10 cellular contexts compared by ENCODE assay signal in the genomic region with DNA sequence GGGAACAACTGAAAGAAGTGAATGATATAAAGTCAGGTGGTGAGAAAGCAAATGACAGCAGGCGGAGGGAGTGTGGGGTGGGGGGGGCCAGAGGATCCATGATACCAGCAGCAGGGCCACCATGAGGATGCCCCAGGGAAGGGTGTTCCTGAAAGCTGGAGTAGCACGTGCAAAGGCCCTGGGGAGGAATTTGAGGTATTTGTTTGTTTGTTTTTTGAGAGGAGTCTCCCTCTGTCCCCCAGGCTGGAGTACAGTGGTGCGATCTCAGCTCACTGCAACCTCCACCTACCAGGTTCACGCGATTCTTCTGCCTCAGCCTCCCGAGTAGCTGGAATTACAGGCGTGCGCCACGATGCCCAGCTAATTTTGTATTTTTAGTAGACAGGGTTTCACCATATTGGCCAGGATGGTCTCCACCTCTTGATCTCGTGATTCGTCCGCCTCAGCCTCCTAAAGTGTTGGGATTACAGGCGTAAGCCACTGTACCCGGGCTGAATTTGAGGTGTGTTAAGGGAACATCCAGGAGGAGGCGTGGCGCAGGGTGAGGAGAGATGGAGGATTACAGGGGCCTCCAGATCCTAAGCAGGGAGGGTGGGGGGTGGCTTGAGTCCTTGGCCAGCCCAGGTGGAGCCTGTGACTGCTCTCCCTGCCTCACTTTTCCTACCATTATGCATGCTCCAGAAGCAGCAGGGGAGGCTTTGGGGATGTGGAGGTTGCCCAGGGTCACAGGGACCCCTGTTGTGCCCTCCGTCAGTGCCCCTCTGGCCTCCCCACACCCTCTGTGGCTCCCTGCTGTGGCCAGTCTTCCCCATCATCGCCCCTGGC. TPM values are rescaled to one million over a fixed set of nuclear protein-coding genes. Genes with fewer than 3 reads are reported as not detected.
DNase-seq lines count a peak whose midpoint lies in the region; ATAC-seq, FAIRE-seq and TF ChIP-seq lines count a peak whose summit lies in the region.
"Had no signal": no experiment of that assay in that cellular context is flagged by ENCODE, and none has a peak within 500 bp of the region (broad histone marks: within the 10 kb centered on the region; RNA-seq: fewer than 3 reads in every experiment).

No MANE protein-coding gene starts in this region.

- no TSS peak for BruUV-seq in K562 (replicated peaks; lab: Mats Ljungman, UMichigan)

- H3K27me3 Mint-ChIP-seq in activated naive CD4-positive, alpha-beta T cell treated with anti-CD3 and anti-CD28 coated beads for 36 hours (ENCODE audit: low read depth): no peaks in the 10 kb centered on the region

- H3K9me3 ChIP-seq in K562 (replicated peaks; ENCODE audit: control insufficient read depth, insufficient read depth, low read depth, low read length) (no peaks in the 10 kb centered on the region), mesodermal cell (ENCODE audit: control insufficient read depth, low read length) (no peaks in the 10 kb centered on the region), upper lobe of left lung (no peaks in the 10 kb centered on the region)
- H3K9me3 ChIP-seq: BE2C, HAP-1 had no signal

- peak overlapping the region; percentile 89 for H3K4me3 Mint-ChIP-seq in activated naive CD4-positive, alpha-beta T cell treated with anti-CD3 and anti-CD28 coated beads for 36 hours

- peaks cover 1% of the 10 kb centered on the region for H3K36me3 Mint-ChIP-seq in activated naive CD4-positive, alpha-beta T cell treated with anti-CD3 and anti-CD28 coated beads for 36 hours (ENCODE audit: low read depth)

- peak overlapping the region; percentile 98 to 99 for H3K9ac ChIP-seq in K562 (ENCODE audit: insufficient read depth in 1 of 2, low read depth in 2 of 2, low read length in 2 of 2)

- POLR2A ChIA-PET in K562 (lab: Yijun Ruan, JAX): interaction anchor here (0.9 to 3.0 kb wide), 8 partner anchors 9 to 94 kb away, joined by 3 to 113 read pairs (median 8); partner anchors contain the start of gene JUND

- FAIRE-seq in K562 (lab: Jason Lieb, UNC): no peak

- no peaks in the 10 kb centered on the region for H3K9me3 Mint-ChIP-seq in activated naive CD4-positive, alpha-beta T cell treated with anti-CD3 and anti-CD28 coated beads for 36 hours

- in situ Hi-C loops in K562 (cut with MboI): no loop called here

- DNase-seq in activated naive CD4-positive, alpha-beta T cell treated with anti-CD3 and anti-CD28 coated beads for 36 hours: peak; percentile 24
- DNase-seq in activated naive CD4-positive, alpha-beta T cell (lab: John Stamatoyannopoulos, UW): no peak
- DNase-seq in K562 (ENCODE audit: extremely low read depth in 1 of 4, low spot score in 3 of 4): peak in 2 of 4 experiments; percentile 9 to 14
- DNase-seq in upper lobe of left lung: no peak
- no peak for DNase-seq in RKO (ENCODE audit: low spot score)

- CTCF ChIA-PET in activated naive CD4-positive, alpha-beta T cell treated with anti-CD3 and anti-CD28 coated beads for 36 hours (lab: Charles Lee): interaction anchor here (0.7 to 5.9 kb wide), 5 partner anchors 10 to 32 kb away, joined by 3 to 82 read pairs (median 7); partner anchors contain the start of genes JUND and LSM4
- CTCF ChIA-PET in K562 (lab: Yijun Ruan, JAX; ENCODE audit: low intra/inter-chr PET ratio): interaction anchor here (0.7 kb wide), 1 partner anchor 117 kb away, joined by 3 read pairs; no protein-coding TSS in a partner anchor

- H2AFZ ChIP-seq in K562 (ENCODE audit: low read depth, low read length): peak overlapping the region; percentile 85

- H3K79me2 ChIP-seq in K562 (ENCODE audit: control insufficient read depth, insufficient read depth, low read length): peaks cover 19% of the 10 kb centered on the region; the same call in 2 of the 3 replicates

- intact Hi-C loops in activated naive CD4-positive, alpha-beta T cell treated with anti-CD3 and anti-CD28 coated beads for 36 hours (cut with micrococcal nuclease): loop anchor here (1.0 to 5.0 kb wide), 4 partner anchors 10 to 123 kb away; partner anchors contain the start of genes JUND, LSM4 and SSBP4
- intact Hi-C loops in K562 (cut with micrococcal nuclease): no loop called here

- H3K4me2 ChIP-seq in K562 (ENCODE audit: insufficient read depth, low read length): peak overlapping the region; percentile 100

- TF ChIP-seq EP300 in K562 (IDR thresholded peaks at IDR 0.05; ENCODE audit: low read length): no peak
- TF ChIP-seq EP300 in upper lobe of left lung (IDR thresholded peaks at IDR 0.05): no peak

- TF ChIP-seq CTCF in K562 (IDR thresholded peaks at IDR 0.05 in 2 of 3, conservative IDR thresholded peaks at IDR 0.05 in 1 of 3; ENCODE audit: insufficient read depth in 2 of 3, low read depth in 1 of 3, low read length in 3 of 3) (no peak), upper lobe of left lung (IDR thresholded peaks at IDR 0.05) (no peak)

- H3K9me1 ChIP-seq in K562 (ENCODE audit: control insufficient read depth, insufficient read depth, low read length): no peaks in the 10 kb centered on the region

- H3K27me3 ChIP-seq in K562 (ENCODE audit: control insufficient read depth in 2 of 2, insufficient read depth in 2 of 2, low read length in 2 of 2): no peaks in the 10 kb centered on the region
- H3K27me3 ChIP-seq in upper lobe of left lung: no peaks in the 10 kb centered on the region
- H3K27me3 ChIP-seq: BE2C had no signal

- H3K4me1 ChIP-seq in K562 (replicated peaks in 1 of 2; ENCODE audit: control insufficient read depth in 2 of 2, insufficient read depth in 2 of 2, low read length in 2 of 2) (peaks cover 33 to 53% of the 10 kb centered on the region in 2 experiments), mesodermal cell (ENCODE audit: control insufficient read depth, insufficient read depth, low read length, poor library complexity, severe bottlenecking) (peaks cover 25% of the 10 kb centered on the region), upper lobe of left lung (peaks cover 21 to 32% (median 28%) of the 10 kb centered on the region in 4 donors)

- no peak for TF ChIP-seq POLR2A in K562 (conservative IDR thresholded peaks at IDR 0.05)
- no peak for TF ChIP-seq POLR2A in upper lobe of left lung (IDR thresholded peaks at IDR 0.05)

- peak overlapping the region; percentile 64 for H3K4me3 ChIP-seq in K562
- no peak overlapping the region for H3K4me3 ChIP-seq in mesodermal cell (ENCODE audit: extremely low read depth, insufficient read depth, low read length, poor library complexity, severe bottlenecking)
- H3K4me3 ChIP-seq in upper lobe of left lung: peak overlapping the region in 2 of 4 donors; percentile 62 to 67

- ATAC-seq in K562 (no peak), upper lobe of left lung (ENCODE audit: low FRiP score in 2 of 2) (no peak), GM21786 (IDR thresholded peaks at IDR 0.05; ENCODE audit: unreplicated experiment) (no peak), HG02763 (IDR thresholded peaks at IDR 0.05; ENCODE audit: unreplicated experiment) (no peak)

- 71% methylated on average over 17 of the region's 18 CpGs for WGBS in K562 (ENCODE audit: insufficient coverage, low coverage, missing lambda C conversion rate)
- 66 to 73% methylated on average over 14 to 16 of the region's 18 CpGs for WGBS in mesodermal cell (ENCODE audit: insufficient coverage in 2 of 2), 2 experiments
- WGBS in upper lobe of left lung, 2 donors: 71% methylated on average over 18 of the region's 18 CpGs

- TF ChIP-seq RAD21 in K562 (CRISPR knock-in tag; conservative IDR thresholded peaks at IDR 0.05 in 1 of 2, IDR thresholded peaks at IDR 0.05 in 1 of 2): no peak

- H3K36me3 ChIP-seq in K562 (ENCODE audit: control insufficient read depth, insufficient read depth, low read length) (no peaks in the 10 kb centered on the region), mesodermal cell (ENCODE audit: control insufficient read depth, insufficient read depth, low read length) (no peaks in the 10 kb centered on the region), upper lobe of left lung (no peaks in the 10 kb centered on the region)
- H3K36me3 ChIP-seq: BE2C, HAP-1 had no signal

- peak overlapping the region; percentile 98 for H3K27ac Mint-ChIP-seq in activated naive CD4-positive, alpha-beta T cell treated with anti-CD3 and anti-CD28 coated beads for 36 hours

- H4K20me1 ChIP-seq in K562 (replicated peaks; ENCODE audit: control insufficient read depth, insufficient read depth, low read length): no peaks in the 10 kb centered on the region

- H3K4me1 Mint-ChIP-seq in activated naive CD4-positive, alpha-beta T cell treated with anti-CD3 and anti-CD28 coated beads for 36 hours (ENCODE audit: low read depth): peaks cover 70% of the 10 kb centered on the region

- peak overlapping the region; percentile 98 for H3K27ac ChIP-seq in K562 (ENCODE audit: extremely low read depth, low read depth, low read length)
- H3K27ac ChIP-seq in mesodermal cell (ENCODE audit: low read depth, low read length, severe bottlenecking): peak overlapping the region; percentile 98
- peak overlapping the region; percentile 97 to 100 (median 98) for H3K27ac ChIP-seq in upper lobe of left lung

RNA-seq across cellular contexts. Expression of gene JUND, which starts 12.4 kb away (rescaled TPM):
- total RNA-seq in activated naive CD4-positive, alpha-beta T cell treated with anti-CD3 and anti-CD28 coated beads for 36 hours: 100 to 1,000 TPM in 1 of 2 experiments, 10 to 100 TPM in 1; 87.9 to 105 TPM
- total RNA-seq in K562 (2011; cell fraction: chromatin; rRNA removed; ENCODE audit: low replicate concordance): 31.7 and 143 TPM in 2 replicates
- 201 and 240 TPM in 2 replicates for total RNA-seq in K562 (2011; cell fraction: nucleolus; rRNA removed)
- total RNA-seq in K562 (2011; cell fraction: nucleoplasm; rRNA removed): 97.7 and 104 TPM in 2 replicates
- total RNA-seq in K562 (2014; rRNA removed) (279 and 297 TPM in 2 replicates), K562 (2014; rRNA removed; fragmentation: Illumina TruSeq; extraction: Trizol) (17.4 and 22.6 TPM in 2 replicates), K562 (2015; rRNA removed; fragmentation: Illumina TruSeq; extraction: Trizol) (33.1 and 33.7 TPM in 2 replicates), K562 (2021) (245 and 286 TPM in 2 replicates), upper lobe of left lung (1,000 to 10,000 TPM in 1 of 6 donors, 100 to 1,000 TPM in 5; 281 to 1,101 (median 639) TPM)
- polyA plus RNA-seq in K562 (2011; rRNA removed) (74.2 and 83.0 TPM in 2 replicates), K562 (2014; fragmentation: Illumina TruSeq; extraction: Trizol) (42.3 and 63.5 TPM in 2 replicates), K562 (2014; fragmentation: Nextera tagmentation; extraction: Ambion mirVana) (10 to 100 TPM in 1 of 2 experiments, 1 to 10 TPM in 1; 6.4 to 11.8 TPM), K562 (2014; rRNA removed) (210 and 216 TPM in 2 replicates)
- 93.8 and 405 TPM in 2 replicates for polyA plus RNA-seq in K562 (2011; cell fraction: cytosol; rRNA removed)
- 78.6 and 150 TPM in 2 replicates for polyA plus RNA-seq in K562 (2011; cell fraction: nucleus; rRNA removed)
- 73.8 and 111 TPM in 2 replicates for polyA plus RNA-seq in K562 (2012)
- polyA minus RNA-seq in K562 (2011; rRNA and poly(A)+ RNA removed): 27.0 and 65.5 TPM in 2 replicates
- polyA minus RNA-seq in K562 (2011; cell fraction: cytosol; rRNA and poly(A)+ RNA removed): 243 and 277 TPM in 2 replicates
- 89.5 and 108 TPM in 2 replicates for polyA minus RNA-seq in K562 (2011; cell fraction: nucleus; rRNA and poly(A)+ RNA removed)
- 239 TPM for polyA plus RNA-seq in mesodermal cell (2013, experiment 1 of 2)
- 198 TPM for polyA plus RNA-seq in mesodermal cell (2013, experiment 2 of 2)

RNA-seq across cellular contexts. Expression of gene IQCN, which starts 19.6 kb away (rescaled TPM):
- under 1 TPM in 1 of 2 experiments, not detected in 1; 0.19 TPM for total RNA-seq in activated naive CD4-positive, alpha-beta T cell treated with anti-CD3 and anti-CD28 coated beads for 36 hours
- 0.35 and 0.67 TPM in 2 replicates for total RNA-seq in K562 (2011; cell fraction: chromatin; rRNA removed; ENCODE audit: low replicate concordance)
- 0.17 and 0.39 TPM in 2 replicates for total RNA-seq in K562 (2011; cell fraction: nucleolus; rRNA removed)
- 0.29 and 0.38 TPM in 2 replicates for total RNA-seq in K562 (2011; cell fraction: nucleoplasm; rRNA removed)
- total RNA-seq in K562 (2014; rRNA removed): 0.04 and 0.05 TPM in 2 replicates
- 0.04 TPM in 1 of 2 replicates, not detected in the other for total RNA-seq in K562 (2014; rRNA removed; fragmentation: Illumina TruSeq; extraction: Trizol)
- 0.04 and 0.07 TPM in 2 replicates for total RNA-seq in K562 (2015; rRNA removed; fragmentation: Illumina TruSeq; extraction: Trizol)
- 0.07 and 0.16 TPM in 2 replicates for total RNA-seq in K562 (2021)
- 0.01 and 0.03 TPM in 2 replicates for polyA plus RNA-seq in K562 (2011; rRNA removed)
- polyA plus RNA-seq in K562 (2011; cell fraction: cytosol; rRNA removed): 0.01 TPM in 1 of 2 replicates, not detected in the other
- polyA plus RNA-seq in K562 (2011; cell fraction: nucleus; rRNA removed): 0.06 and 0.33 TPM in 2 replicates
- 0.05 and 0.35 TPM in 2 replicates for polyA plus RNA-seq in K562 (2012)
- 0.01 and 0.03 TPM in 2 replicates for polyA plus RNA-seq in K562 (2014; fragmentation: Illumina TruSeq; extraction: Trizol)
- not detected for polyA plus RNA-seq in K562 (2014; fragmentation: Nextera tagmentation; extraction: Ambion mirVana)
- not detected in 2 replicates for polyA plus RNA-seq in K562 (2014; rRNA removed)
- polyA minus RNA-seq in K562 (2011; rRNA and poly(A)+ RNA removed): 0.21 TPM in 1 of 2 replicates, not detected in the other
- not detected in 2 replicates for polyA minus RNA-seq in K562 (2011; cell fraction: cytosol; rRNA and poly(A)+ RNA removed)
- 0.22 and 0.27 TPM in 2 replicates for polyA minus RNA-seq in K562 (2011; cell fraction: nucleus; rRNA and poly(A)+ RNA removed)
- 1.3 TPM for polyA plus RNA-seq in mesodermal cell (2013, experiment 1 of 2)
- polyA plus RNA-seq in mesodermal cell (2013, experiment 2 of 2): 1.4 TPM
- total RNA-seq in upper lobe of left lung: 10 to 100 TPM in 3 of 6 donors, 1 to 10 TPM in 3; 6.3 to 58.7 (median 11.7) TPM

RNA-seq across cellular contexts. Expression of gene LSM4, which starts 29.0 kb away (rescaled TPM):
- total RNA-seq in activated naive CD4-positive, alpha-beta T cell treated with anti-CD3 and anti-CD28 coated beads for 36 hours: 100 to 1,000 TPM; 439 to 451 TPM
- 34.5 and 96.0 TPM in 2 replicates for total RNA-seq in K562 (2011; cell fraction: chromatin; rRNA removed; ENCODE audit: low replicate concordance)
- total RNA-seq in K562 (2011; cell fraction: nucleolus; rRNA removed): 110 and 120 TPM in 2 replicates
- 70.1 and 74.1 TPM in 2 replicates for total RNA-seq in K562 (2011; cell fraction: nucleoplasm; rRNA removed)
- 763 and 822 TPM in 2 replicates for total RNA-seq in K562 (2014; rRNA removed)
- total RNA-seq in K562 (2014; rRNA removed; fragmentation: Illumina TruSeq; extraction: Trizol): 202 and 208 TPM in 2 replicates
- 273 and 275 TPM in 2 replicates for total RNA-seq in K562 (2015; rRNA removed; fragmentation: Illumina TruSeq; extraction: Trizol)
- total RNA-seq in K562 (2021): 362 and 385 TPM in 2 replicates
- polyA plus RNA-seq in K562 (2011; rRNA removed): 188 and 201 TPM in 2 replicates
- polyA plus RNA-seq in K562 (2011; cell fraction: cytosol; rRNA removed): 294 and 432 TPM in 2 replicates
- 206 and 249 TPM in 2 replicates for polyA plus RNA-seq in K562 (2011; cell fraction: nucleus; rRNA removed)
- polyA plus RNA-seq in K562 (2012): 245 and 279 TPM in 2 replicates
- 126 and 203 TPM in 2 replicates for polyA plus RNA-seq in K562 (2014; fragmentation: Illumina TruSeq; extraction: Trizol)
- 10 to 100 TPM; 11.9 to 29.7 TPM for polyA plus RNA-seq in K562 (2014; fragmentation: Nextera tagmentation; extraction: Ambion mirVana)
- 674 and 746 TPM in 2 replicates for polyA plus RNA-seq in K562 (2014; rRNA removed)
- polyA minus RNA-seq in K562 (2011; rRNA and poly(A)+ RNA removed): 38.4 and 39.9 TPM in 2 replicates
- polyA minus RNA-seq in K562 (2011; cell fraction: cytosol; rRNA and poly(A)+ RNA removed): 64.5 and 67.5 TPM in 2 replicates
- 48.1 and 57.9 TPM in 2 replicates for polyA minus RNA-seq in K562 (2011; cell fraction: nucleus; rRNA and poly(A)+ RNA removed)
- 196 TPM for polyA plus RNA-seq in mesodermal cell (2013, experiment 1 of 2)
- polyA plus RNA-seq in mesodermal cell (2013, experiment 2 of 2): 181 TPM
- 100 to 1,000 TPM in 4 of 6 donors, 10 to 100 TPM in 2; 39.8 to 147 (median 107) TPM for total RNA-seq in upper lobe of left lung

RNA-seq across cellular contexts. Expression of gene PGPEP1, which starts 46.5 kb away (rescaled TPM):
- total RNA-seq in activated naive CD4-positive, alpha-beta T cell treated with anti-CD3 and anti-CD28 coated beads for 36 hours: 10 to 100 TPM; 14.4 to 15.6 TPM
- 44.2 and 152 TPM in 2 replicates for total RNA-seq in K562 (2011; cell fraction: chromatin; rRNA removed; ENCODE audit: low replicate concordance)
- 93.0 and 102 TPM in 2 replicates for total RNA-seq in K562 (2011; cell fraction: nucleolus; rRNA removed)
- 67.2 and 79.3 TPM in 2 replicates for total RNA-seq in K562 (2011; cell fraction: nucleoplasm; rRNA removed)
- total RNA-seq in K562 (2014; rRNA removed) (29.5 and 33.8 TPM in 2 replicates), K562 (2014; rRNA removed; fragmentation: Illumina TruSeq; extraction: Trizol) (32.2 and 33.5 TPM in 2 replicates), K562 (2015; rRNA removed; fragmentation: Illumina TruSeq; extraction: Trizol) (37.3 and 38.5 TPM in 2 replicates), K562 (2021) (61.7 and 69.6 TPM in 2 replicates), upper lobe of left lung (10 to 100 TPM; 15.5 to 42.8 (median 28.1) TPM)
- polyA plus RNA-seq in K562 (2011; rRNA removed) (37.8 and 43.0 TPM in 2 replicates), K562 (2014; fragmentation: Illumina TruSeq; extraction: Trizol) (36.1 and 36.4 TPM in 2 replicates), K562 (2014; fragmentation: Nextera tagmentation; extraction: Ambion mirVana) (10 to 100 TPM in 1 of 2 experiments, 1 to 10 TPM in 1; 10.0 to 13.4 TPM), K562 (2014; rRNA removed) (32.1 and 33.5 TPM in 2 replicates)
- polyA plus RNA-seq in K562 (2011; cell fraction: cytosol; rRNA removed): 33.8 and 35.3 TPM in 2 replicates
- 40.8 and 54.8 TPM in 2 replicates for polyA plus RNA-seq in K562 (2011; cell fraction: nucleus; rRNA removed)
- polyA plus RNA-seq in K562 (2012): 28.3 and 41.7 TPM in 2 replicates
- polyA minus RNA-seq in K562 (2011; rRNA and poly(A)+ RNA removed): 49.2 and 73.9 TPM in 2 replicates
- 39.5 and 43.2 TPM in 2 replicates for polyA minus RNA-seq in K562 (2011; cell fraction: cytosol; rRNA and poly(A)+ RNA removed)
- 33.0 and 37.7 TPM in 2 replicates for polyA minus RNA-seq in K562 (2011; cell fraction: nucleus; rRNA and poly(A)+ RNA removed)
- polyA plus RNA-seq in mesodermal cell (2013, experiment 1 of 2): 12.9 TPM
- 9.9 TPM for polyA plus RNA-seq in mesodermal cell (2013, experiment 2 of 2)

Comparison
In these comparisons a context has a peak if more than half of its experiments do, and no peak if none do; other contexts are left out.
1. RNA of gene IQCN, which starts 19.6 kb away (total RNA-seq): 6.3 to 58.7 TPM in upper lobe of left lung; 0.19 TPM in activated naive CD4-positive, alpha-beta T cell treated with anti-CD3 and anti-CD28 coated beads for 36 hours and 0.04 to 0.67 TPM in K562; every median in the first group is over 4 times any median in the second.
2. Peak in every context shown above with its lines, with median percentiles within 50 percentile points of each other: H3K27ac ChIP-seq.